ENCODE assay signal across 1 cellular context in the genomic region with DNA sequence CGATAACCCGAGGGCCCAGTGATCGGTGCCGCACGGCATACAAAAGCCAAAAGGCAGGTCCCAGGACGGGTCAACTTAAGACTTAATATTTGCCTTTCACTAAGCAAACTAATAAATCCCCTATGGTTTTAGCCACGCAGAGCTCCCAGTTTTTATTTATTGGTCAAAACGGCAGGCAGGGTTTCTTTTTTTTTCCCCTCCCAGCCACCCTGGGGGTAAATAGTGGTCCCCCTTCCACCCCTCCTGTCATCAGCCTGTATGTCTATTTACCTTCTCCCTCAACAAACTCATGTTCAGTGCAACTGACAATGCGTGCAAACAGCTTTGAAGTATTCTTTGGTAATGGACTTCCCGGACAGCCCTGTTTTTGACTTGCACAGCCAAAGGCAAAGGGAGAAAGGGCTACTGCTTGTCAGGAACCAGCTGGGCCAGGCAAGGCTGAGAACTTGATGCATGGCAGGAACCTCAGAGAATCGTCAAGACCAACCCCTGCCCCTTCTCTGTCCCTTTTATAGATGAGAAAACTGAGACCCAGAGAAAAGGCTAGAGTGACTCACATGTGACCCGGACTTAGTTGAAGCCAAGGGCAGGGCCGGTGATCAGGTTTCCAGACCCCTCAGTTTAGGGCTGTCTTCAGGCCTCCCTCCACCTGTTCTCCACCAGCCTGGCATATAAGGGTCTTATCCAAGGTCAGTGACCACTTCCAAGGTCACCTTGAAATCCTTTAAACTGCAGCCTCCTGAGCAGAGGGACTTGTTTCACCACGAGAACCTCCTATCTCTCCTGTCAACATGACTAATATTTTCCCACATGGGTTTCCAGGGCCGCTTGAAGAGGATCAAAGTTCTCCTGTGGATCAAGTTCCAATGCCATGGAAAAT.
A peak's percentile ranks its signal among the peaks of the same experiment; 100 is the strongest.
TF ChIP-seq lines count a peak whose summit lies in the region.

No MANE protein-coding gene starts in this region.

TF ChIP-seq in HepG2, 621 proteins besides CTCF, POLR2A, EP300 and RAD21 (continued from another document and continues in another):
- TF ChIP-seq ZBTB20 (CRISPR knock-in tag; IDR thresholded peaks at IDR 0.05; ENCODE audit: borderline replicate concordance, low read depth) = peak; percentile 96
- TF ChIP-seq ZNF34 (CRISPR knock-in tag; IDR thresholded peaks at IDR 0.05; ENCODE audit: borderline replicate concordance) = peak; percentile 48; the same call in 1 of the 2 replicates
- TF ChIP-seq CHD4 (IDR thresholded peaks at IDR 0.05; ENCODE audit: borderline replicate concordance, low read length) = peak; percentile 100
- TF ChIP-seq PHF8 (CRISPR knock-in tag; IDR thresholded peaks at IDR 0.05) = peak; percentile 39; the same call in 1 of the 2 replicates
- peak; percentile 94 for TF ChIP-seq NCOR1 (IDR thresholded peaks at IDR 0.05; ENCODE audit: borderline replicate concordance, low read length)
- TF ChIP-seq ZNF446 (CRISPR knock-in tag; IDR thresholded peaks at IDR 0.05) = no peak
- TF ChIP-seq ZSCAN20 (CRISPR knock-in tag; IDR thresholded peaks at IDR 0.05; ENCODE audit: borderline replicate concordance) = no peak
- TF ChIP-seq ZSCAN31 (CRISPR knock-in tag; IDR thresholded peaks at IDR 0.05; ENCODE audit: low read depth) = no peak
- TF ChIP-seq REXO4 (CRISPR knock-in tag; IDR thresholded peaks at IDR 0.05; ENCODE audit: borderline replicate concordance) = no peak
- TF ChIP-seq, protein P1, sequence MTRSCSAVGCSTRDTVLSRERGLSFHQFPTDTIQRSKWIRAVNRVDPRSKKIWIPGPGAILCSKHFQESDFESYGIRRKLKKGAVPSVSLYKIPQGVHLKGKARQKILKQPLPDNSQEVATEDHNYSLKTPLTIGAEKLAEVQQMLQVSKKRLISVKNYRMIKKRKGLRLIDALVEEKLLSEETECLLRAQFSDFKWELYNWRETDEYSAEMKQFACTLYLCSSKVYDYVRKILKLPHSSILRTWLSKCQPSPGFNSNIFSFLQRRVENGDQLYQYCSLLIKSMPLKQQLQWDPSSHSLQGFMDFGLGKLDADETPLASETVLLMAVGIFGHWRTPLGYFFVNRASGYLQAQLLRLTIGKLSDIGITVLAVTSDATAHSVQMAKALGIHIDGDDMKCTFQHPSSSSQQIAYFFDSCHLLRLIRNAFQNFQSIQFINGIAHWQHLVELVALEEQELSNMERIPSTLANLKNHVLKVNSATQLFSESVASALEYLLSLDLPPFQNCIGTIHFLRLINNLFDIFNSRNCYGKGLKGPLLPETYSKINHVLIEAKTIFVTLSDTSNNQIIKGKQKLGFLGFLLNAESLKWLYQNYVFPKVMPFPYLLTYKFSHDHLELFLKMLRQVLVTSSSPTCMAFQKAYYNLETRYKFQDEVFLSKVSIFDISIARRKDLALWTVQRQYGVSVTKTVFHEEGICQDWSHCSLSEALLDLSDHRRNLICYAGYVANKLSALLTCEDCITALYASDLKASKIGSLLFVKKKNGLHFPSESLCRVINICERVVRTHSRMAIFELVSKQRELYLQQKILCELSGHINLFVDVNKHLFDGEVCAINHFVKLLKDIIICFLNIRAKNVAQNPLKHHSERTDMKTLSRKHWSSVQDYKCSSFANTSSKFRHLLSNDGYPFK (CRISPR knock-in tag; IDR thresholded peaks at IDR 0.05; ENCODE audit: borderline replicate concordance) = no peak
- TF ChIP-seq SALL2 (CRISPR knock-in tag; IDR thresholded peaks at IDR 0.05) = peak; percentile 83
- TF ChIP-seq, protein P2, sequence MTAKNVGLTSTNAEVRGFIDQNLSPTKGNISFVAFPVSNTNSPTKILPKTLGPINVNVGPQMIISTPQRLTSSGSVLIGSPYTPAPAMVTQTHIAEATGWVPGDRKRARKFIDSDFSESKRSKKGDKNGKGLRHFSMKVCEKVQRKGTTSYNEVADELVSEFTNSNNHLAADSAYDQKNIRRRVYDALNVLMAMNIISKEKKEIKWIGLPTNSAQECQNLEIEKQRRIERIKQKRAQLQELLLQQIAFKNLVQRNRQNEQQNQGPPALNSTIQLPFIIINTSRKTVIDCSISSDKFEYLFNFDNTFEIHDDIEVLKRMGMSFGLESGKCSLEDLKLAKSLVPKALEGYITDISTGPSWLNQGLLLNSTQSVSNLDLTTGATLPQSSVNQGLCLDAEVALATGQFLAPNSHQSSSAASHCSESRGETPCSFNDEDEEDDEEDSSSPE (CRISPR knock-in tag; IDR thresholded peaks at IDR 0.05) = no peak
- peak; percentile 86 for TF ChIP-seq ZNF724P (CRISPR knock-in tag; IDR thresholded peaks at IDR 0.05; ENCODE audit: borderline replicate concordance)
- TF ChIP-seq, protein P3, sequence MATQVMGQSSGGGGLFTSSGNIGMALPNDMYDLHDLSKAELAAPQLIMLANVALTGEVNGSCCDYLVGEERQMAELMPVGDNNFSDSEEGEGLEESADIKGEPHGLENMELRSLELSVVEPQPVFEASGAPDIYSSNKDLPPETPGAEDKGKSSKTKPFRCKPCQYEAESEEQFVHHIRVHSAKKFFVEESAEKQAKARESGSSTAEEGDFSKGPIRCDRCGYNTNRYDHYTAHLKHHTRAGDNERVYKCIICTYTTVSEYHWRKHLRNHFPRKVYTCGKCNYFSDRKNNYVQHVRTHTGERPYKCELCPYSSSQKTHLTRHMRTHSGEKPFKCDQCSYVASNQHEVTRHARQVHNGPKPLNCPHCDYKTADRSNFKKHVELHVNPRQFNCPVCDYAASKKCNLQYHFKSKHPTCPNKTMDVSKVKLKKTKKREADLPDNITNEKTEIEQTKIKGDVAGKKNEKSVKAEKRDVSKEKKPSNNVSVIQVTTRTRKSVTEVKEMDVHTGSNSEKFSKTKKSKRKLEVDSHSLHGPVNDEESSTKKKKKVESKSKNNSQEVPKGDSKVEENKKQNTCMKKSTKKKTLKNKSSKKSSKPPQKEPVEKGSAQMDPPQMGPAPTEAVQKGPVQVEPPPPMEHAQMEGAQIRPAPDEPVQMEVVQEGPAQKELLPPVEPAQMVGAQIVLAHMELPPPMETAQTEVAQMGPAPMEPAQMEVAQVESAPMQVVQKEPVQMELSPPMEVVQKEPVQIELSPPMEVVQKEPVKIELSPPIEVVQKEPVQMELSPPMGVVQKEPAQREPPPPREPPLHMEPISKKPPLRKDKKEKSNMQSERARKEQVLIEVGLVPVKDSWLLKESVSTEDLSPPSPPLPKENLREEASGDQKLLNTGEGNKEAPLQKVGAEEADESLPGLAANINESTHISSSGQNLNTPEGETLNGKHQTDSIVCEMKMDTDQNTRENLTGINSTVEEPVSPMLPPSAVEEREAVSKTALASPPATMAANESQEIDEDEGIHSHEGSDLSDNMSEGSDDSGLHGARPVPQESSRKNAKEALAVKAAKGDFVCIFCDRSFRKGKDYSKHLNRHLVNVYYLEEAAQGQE (IDR thresholded peaks at IDR 0.05; ENCODE audit: borderline replicate concordance in 1 of 2, low read depth in 1 of 2, low read length in 2 of 2) = peak in 1 of 2 experiments; percentile 82; a peak in 2 of 4 replicates
- peak; percentile 94 for TF ChIP-seq ZNF350 (CRISPR knock-in tag; IDR thresholded peaks at IDR 0.05; ENCODE audit: borderline replicate concordance, low read depth)
- TF ChIP-seq FIP1L1 (IDR thresholded peaks at IDR 0.05; ENCODE audit: borderline replicate concordance, insufficient read depth, low read depth, low read length) = no peak
- TF ChIP-seq, protein P4, sequence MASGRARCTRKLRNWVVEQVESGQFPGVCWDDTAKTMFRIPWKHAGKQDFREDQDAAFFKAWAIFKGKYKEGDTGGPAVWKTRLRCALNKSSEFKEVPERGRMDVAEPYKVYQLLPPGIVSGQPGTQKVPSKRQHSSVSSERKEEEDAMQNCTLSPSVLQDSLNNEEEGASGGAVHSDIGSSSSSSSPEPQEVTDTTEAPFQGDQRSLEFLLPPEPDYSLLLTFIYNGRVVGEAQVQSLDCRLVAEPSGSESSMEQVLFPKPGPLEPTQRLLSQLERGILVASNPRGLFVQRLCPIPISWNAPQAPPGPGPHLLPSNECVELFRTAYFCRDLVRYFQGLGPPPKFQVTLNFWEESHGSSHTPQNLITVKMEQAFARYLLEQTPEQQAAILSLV (CRISPR knock-in tag; IDR thresholded peaks at IDR 0.05; ENCODE audit: borderline replicate concordance) = peak; percentile 72; the same call in 1 of the 2 replicates
- TF ChIP-seq YY1 (IDR thresholded peaks at IDR 0.05; ENCODE audit: insufficient read depth, insufficient replicate concordance, low read depth, low read length) = peak; percentile 62
- no peak for TF ChIP-seq ZNF83 (CRISPR knock-in tag; IDR thresholded peaks at IDR 0.05; ENCODE audit: borderline replicate concordance)
- TF ChIP-seq, protein P5, sequence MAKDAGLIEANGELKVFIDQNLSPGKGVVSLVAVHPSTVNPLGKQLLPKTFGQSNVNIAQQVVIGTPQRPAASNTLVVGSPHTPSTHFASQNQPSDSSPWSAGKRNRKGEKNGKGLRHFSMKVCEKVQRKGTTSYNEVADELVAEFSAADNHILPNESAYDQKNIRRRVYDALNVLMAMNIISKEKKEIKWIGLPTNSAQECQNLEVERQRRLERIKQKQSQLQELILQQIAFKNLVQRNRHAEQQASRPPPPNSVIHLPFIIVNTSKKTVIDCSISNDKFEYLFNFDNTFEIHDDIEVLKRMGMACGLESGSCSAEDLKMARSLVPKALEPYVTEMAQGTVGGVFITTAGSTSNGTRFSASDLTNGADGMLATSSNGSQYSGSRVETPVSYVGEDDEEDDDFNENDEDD (CRISPR knock-in tag; IDR thresholded peaks at IDR 0.05; ENCODE audit: borderline replicate concordance) = peak; percentile 17; the same call in 1 of the 2 replicates
- TF ChIP-seq, protein P6, sequence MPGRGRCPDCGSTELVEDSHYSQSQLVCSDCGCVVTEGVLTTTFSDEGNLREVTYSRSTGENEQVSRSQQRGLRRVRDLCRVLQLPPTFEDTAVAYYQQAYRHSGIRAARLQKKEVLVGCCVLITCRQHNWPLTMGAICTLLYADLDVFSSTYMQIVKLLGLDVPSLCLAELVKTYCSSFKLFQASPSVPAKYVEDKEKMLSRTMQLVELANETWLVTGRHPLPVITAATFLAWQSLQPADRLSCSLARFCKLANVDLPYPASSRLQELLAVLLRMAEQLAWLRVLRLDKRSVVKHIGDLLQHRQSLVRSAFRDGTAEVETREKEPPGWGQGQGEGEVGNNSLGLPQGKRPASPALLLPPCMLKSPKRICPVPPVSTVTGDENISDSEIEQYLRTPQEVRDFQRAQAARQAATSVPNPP (CRISPR knock-in tag; IDR thresholded peaks at IDR 0.05) = peak; percentile 94
- no peak for TF ChIP-seq TCF12 (IDR thresholded peaks at IDR 0.05)
- TF ChIP-seq TCF12 (CRISPR knock-in tag; IDR thresholded peaks at IDR 0.05) = peak; percentile 93
- TF ChIP-seq, protein P7, sequence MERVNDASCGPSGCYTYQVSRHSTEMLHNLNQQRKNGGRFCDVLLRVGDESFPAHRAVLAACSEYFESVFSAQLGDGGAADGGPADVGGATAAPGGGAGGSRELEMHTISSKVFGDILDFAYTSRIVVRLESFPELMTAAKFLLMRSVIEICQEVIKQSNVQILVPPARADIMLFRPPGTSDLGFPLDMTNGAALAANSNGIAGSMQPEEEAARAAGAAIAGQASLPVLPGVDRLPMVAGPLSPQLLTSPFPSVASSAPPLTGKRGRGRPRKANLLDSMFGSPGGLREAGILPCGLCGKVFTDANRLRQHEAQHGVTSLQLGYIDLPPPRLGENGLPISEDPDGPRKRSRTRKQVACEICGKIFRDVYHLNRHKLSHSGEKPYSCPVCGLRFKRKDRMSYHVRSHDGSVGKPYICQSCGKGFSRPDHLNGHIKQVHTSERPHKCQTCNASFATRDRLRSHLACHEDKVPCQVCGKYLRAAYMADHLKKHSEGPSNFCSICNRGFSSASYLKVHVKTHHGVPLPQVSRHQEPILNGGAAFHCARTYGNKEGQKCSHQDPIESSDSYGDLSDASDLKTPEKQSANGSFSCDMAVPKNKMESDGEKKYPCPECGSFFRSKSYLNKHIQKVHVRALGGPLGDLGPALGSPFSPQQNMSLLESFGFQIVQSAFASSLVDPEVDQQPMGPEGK (CRISPR knock-in tag; IDR thresholded peaks at IDR 0.05) = peak; percentile 100
- peak; percentile 74 for TF ChIP-seq ZNF709 (CRISPR knock-in tag; IDR thresholded peaks at IDR 0.05)
- TF ChIP-seq SMC3 (IDR thresholded peaks at IDR 0.05; ENCODE audit: low read length) = peak; percentile 20; the same call in 1 of the 2 replicates
- peak; percentile 75; the same call in 1 of the 2 replicates for TF ChIP-seq AKAP8 (CRISPR knock-in tag; IDR thresholded peaks at IDR 0.05)
- TF ChIP-seq, protein P8, sequence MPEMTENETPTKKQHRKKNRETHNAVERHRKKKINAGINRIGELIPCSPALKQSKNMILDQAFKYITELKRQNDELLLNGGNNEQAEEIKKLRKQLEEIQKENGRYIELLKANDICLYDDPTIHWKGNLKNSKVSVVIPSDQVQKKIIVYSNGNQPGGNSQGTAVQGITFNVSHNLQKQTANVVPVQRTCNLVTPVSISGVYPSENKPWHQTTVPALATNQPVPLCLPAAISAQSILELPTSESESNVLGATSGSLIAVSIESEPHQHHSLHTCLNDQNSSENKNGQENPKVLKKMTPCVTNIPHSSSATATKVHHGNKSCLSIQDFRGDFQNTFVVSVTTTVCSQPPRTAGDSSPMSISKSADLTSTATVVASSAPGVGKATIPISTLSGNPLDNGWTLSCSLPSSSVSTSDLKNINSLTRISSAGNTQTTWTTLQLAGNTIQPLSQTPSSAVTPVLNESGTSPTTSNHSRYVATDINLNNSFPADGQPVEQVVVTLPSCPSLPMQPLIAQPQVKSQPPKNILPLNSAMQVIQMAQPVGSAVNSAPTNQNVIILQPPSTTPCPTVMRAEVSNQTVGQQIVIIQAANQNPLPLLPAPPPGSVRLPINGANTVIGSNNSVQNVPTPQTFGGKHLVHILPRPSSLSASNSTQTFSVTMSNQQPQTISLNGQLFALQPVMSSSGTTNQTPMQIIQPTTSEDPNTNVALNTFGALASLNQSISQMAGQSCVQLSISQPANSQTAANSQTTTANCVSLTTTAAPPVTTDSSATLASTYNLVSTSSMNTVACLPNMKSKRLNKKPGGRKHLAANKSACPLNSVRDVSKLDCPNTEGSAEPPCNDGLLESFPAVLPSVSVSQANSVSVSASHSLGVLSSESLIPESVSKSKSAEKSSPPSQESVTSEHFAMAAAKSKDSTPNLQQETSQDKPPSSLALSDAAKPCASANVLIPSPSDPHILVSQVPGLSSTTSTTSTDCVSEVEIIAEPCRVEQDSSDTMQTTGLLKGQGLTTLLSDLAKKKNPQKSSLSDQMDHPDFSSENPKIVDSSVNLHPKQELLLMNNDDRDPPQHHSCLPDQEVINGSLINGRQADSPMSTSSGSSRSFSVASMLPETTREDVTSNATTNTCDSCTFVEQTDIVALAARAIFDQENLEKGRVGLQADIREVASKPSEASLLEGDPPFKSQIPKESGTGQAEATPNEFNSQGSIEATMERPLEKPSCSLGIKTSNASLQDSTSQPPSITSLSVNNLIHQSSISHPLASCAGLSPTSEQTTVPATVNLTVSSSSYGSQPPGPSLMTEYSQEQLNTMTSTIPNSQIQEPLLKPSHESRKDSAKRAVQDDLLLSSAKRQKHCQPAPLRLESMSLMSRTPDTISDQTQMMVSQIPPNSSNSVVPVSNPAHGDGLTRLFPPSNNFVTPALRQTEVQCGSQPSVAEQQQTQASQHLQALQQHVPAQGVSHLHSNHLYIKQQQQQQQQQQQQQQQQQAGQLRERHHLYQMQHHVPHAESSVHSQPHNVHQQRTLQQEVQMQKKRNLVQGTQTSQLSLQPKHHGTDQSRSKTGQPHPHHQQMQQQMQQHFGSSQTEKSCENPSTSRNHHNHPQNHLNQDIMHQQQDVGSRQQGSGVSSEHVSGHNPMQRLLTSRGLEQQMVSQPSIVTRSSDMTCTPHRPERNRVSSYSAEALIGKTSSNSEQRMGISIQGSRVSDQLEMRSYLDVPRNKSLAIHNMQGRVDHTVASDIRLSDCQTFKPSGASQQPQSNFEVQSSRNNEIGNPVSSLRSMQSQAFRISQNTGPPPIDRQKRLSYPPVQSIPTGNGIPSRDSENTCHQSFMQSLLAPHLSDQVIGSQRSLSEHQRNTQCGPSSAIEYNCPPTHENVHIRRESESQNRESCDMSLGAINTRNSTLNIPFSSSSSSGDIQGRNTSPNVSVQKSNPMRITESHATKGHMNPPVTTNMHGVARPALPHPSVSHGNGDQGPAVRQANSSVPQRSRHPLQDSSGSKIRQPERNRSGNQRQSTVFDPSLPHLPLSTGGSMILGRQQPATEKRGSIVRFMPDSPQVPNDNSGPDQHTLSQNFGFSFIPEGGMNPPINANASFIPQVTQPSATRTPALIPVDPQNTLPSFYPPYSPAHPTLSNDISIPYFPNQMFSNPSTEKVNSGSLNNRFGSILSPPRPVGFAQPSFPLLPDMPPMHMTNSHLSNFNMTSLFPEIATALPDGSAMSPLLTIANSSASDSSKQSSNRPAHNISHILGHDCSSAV (CRISPR knock-in tag; IDR thresholded peaks at IDR 0.05; ENCODE audit: borderline replicate concordance) = no peak
